In the genomic region with DNA sequence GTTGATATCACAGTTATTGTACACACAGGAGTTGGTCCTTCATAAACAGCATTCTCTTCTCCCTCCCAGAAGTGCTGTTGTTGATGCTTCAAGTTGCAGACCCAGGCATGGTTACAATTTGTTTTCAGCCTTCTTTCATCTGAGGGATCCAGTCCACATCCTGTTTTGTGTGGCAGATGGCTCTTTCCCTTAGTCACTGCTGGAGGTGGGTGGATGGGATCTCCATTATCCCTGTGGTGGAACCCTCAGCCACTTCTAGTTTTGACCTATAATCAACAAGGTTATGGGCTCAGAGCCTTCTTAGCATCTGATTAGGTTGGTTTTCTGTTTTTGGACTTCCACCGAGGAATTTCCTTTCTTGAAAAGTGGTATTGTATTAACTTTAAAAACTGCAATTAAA, we compare ENCODE assay signal across 1 cellular context.
TF ChIP-seq lines count a peak whose summit lies in the region.

No MANE protein-coding gene starts in this region.

TF ChIP-seq in K562, 482 proteins besides CTCF, POLR2A, EP300 and RAD21 (continued from another document):
- TF ChIP-seq SFPQ (IDR thresholded peaks at IDR 0.05; ENCODE audit: low read depth, low read length): no peak
- TF ChIP-seq NELFE (IDR thresholded peaks at IDR 0.05; ENCODE audit: insufficient read depth, insufficient read length): no peak
- no peak for TF ChIP-seq MAX (CRISPR knock-in tag; IDR thresholded peaks at IDR 0.05)
- TF ChIP-seq TRIM24 (IDR thresholded peaks at IDR 0.05): peak in 1 of 2 experiments; percentile 46; a peak in 1 of 4 replicates
- peak in 1 of 2 experiments; percentile 37; a peak in 1 of 4 replicates for TF ChIP-seq RCOR1 (IDR thresholded peaks at IDR 0.05; ENCODE audit: borderline replicate concordance in 1 of 2, low read depth in 2 of 2, low read length in 2 of 2)
- TF ChIP-seq, protein P1, sequence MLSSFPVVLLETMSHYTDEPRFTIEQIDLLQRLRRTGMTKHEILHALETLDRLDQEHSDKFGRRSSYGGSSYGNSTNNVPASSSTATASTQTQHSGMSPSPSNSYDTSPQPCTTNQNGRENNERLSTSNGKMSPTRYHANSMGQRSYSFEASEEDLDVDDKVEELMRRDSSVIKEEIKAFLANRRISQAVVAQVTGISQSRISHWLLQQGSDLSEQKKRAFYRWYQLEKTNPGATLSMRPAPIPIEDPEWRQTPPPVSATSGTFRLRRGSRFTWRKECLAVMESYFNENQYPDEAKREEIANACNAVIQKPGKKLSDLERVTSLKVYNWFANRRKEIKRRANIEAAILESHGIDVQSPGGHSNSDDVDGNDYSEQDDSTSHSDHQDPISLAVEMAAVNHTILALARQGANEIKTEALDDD (IDR thresholded peaks at IDR 0.05): peak; percentile 33; the same call in 1 of the 2 replicates
- no peak for TF ChIP-seq POLR3A (IDR thresholded peaks at IDR 0.05; ENCODE audit: borderline replicate concordance, extremely low read depth, insufficient read depth, insufficient read length)
- TF ChIP-seq EGR1 (conservative IDR thresholded peaks at IDR 0.05): peak; percentile 71
- peak; percentile 3; the same call in 1 of the 2 replicates for TF ChIP-seq ZNF316 (IDR thresholded peaks at IDR 0.05)
- no peak for TF ChIP-seq PHF20 (IDR thresholded peaks at IDR 0.05; ENCODE audit: partially characterized antibody)
- no peak for TF ChIP-seq NR2C1 (IDR thresholded peaks at IDR 0.05)
- TF ChIP-seq NR2C1 (tag; IDR thresholded peaks at IDR 0.05): no peak
- TF ChIP-seq SMAD1 (IDR thresholded peaks at IDR 0.05; ENCODE audit: low read depth, low read length, partially characterized antibody): no peak
- no peak for TF ChIP-seq HDAC2 (IDR thresholded peaks at IDR 0.05)
- TF ChIP-seq CHD1 (IDR thresholded peaks at IDR 0.05; ENCODE audit: low read length): no peak
- no peak; a peak in 1 of 4 replicates for TF ChIP-seq MNT (conservative IDR thresholded peaks at IDR 0.05)
- TF ChIP-seq ZHX1 (conservative IDR thresholded peaks at IDR 0.05; ENCODE audit: low read length): no peak
- TF ChIP-seq, protein P2, sequence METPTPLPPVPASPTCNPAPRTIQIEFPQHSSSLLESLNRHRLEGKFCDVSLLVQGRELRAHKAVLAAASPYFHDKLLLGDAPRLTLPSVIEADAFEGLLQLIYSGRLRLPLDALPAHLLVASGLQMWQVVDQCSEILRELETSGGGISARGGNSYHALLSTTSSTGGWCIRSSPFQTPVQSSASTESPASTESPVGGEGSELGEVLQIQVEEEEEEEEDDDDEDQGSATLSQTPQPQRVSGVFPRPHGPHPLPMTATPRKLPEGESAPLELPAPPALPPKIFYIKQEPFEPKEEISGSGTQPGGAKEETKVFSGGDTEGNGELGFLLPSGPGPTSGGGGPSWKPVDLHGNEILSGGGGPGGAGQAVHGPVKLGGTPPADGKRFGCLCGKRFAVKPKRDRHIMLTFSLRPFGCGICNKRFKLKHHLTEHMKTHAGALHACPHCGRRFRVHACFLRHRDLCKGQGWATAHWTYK (CRISPR knock-in tag; IDR thresholded peaks at IDR 0.05): no peak
- peak; percentile 91 for TF ChIP-seq NFE2 (IDR thresholded peaks at IDR 0.05; ENCODE audit: low read depth)
- 0 out of 2 replicates have a peak, but pooled peaks have one; percentile 42 for TF ChIP-seq ZNF592 (IDR thresholded peaks at IDR 0.05)
- peak; percentile 3; the same call in 1 of the 2 replicates for TF ChIP-seq MAFF (IDR thresholded peaks at IDR 0.05; ENCODE audit: low read length)
- TF ChIP-seq EHMT2 (IDR thresholded peaks at IDR 0.05): 0 out of 2 replicates have a peak, but pooled peaks have one; percentile 17
- peak; percentile 61; the same call in 1 of the 2 replicates for TF ChIP-seq CC2D1A (IDR thresholded peaks at IDR 0.05)
- no peak for TF ChIP-seq SRSF9 (IDR thresholded peaks at IDR 0.05; ENCODE audit: borderline replicate concordance, low read depth, low read length)
- peak; percentile 52 for TF ChIP-seq CBFA2T3 (IDR thresholded peaks at IDR 0.05)
- TF ChIP-seq CTBP1 (IDR thresholded peaks at IDR 0.05; ENCODE audit: borderline replicate concordance): 0 out of 2 replicates have a peak, but pooled peaks have one; percentile 20
- TF ChIP-seq NUFIP1 (IDR thresholded peaks at IDR 0.05; ENCODE audit: partially characterized antibody): no peak
- peak; percentile 28; the same call in 1 of the 2 replicates for TF ChIP-seq TEAD4 (IDR thresholded peaks at IDR 0.05; ENCODE audit: low read length)
- TF ChIP-seq TEAD4 (CRISPR knock-in tag; IDR thresholded peaks at IDR 0.05; ENCODE audit: borderline replicate concordance): no peak
- TF ChIP-seq ZNF263 (CRISPR knock-in tag; IDR thresholded peaks at IDR 0.05; ENCODE audit: borderline replicate concordance): no peak
- TF ChIP-seq MAFK (IDR thresholded peaks at IDR 0.05; ENCODE audit: low read length): 0 out of 2 replicates have a peak, but pooled peaks have one; percentile 33
- TF ChIP-seq SMARCA5 (IDR thresholded peaks at IDR 0.05): no peak
- peak; percentile 21; the same call in 1 of the 2 replicates for TF ChIP-seq ARID1B (IDR thresholded peaks at IDR 0.05)
- no peak for TF ChIP-seq RFX7 (CRISPR knock-in tag; IDR thresholded peaks at IDR 0.05)
- TF ChIP-seq C11orf30 (IDR thresholded peaks at IDR 0.05; ENCODE audit: low read depth): peak; percentile 33; the same call in 1 of the 2 replicates
- no peak for TF ChIP-seq ZNF239 (CRISPR knock-in tag; IDR thresholded peaks at IDR 0.05)
- 0 out of 2 replicates have a peak, but pooled peaks have one; percentile 50 for TF ChIP-seq SPI1 (IDR thresholded peaks at IDR 0.05; ENCODE audit: borderline replicate concordance, low read depth, low read length)
- no peak for TF ChIP-seq ZNF780A (CRISPR knock-in tag; IDR thresholded peaks at IDR 0.05)
- TF ChIP-seq, protein P3, sequence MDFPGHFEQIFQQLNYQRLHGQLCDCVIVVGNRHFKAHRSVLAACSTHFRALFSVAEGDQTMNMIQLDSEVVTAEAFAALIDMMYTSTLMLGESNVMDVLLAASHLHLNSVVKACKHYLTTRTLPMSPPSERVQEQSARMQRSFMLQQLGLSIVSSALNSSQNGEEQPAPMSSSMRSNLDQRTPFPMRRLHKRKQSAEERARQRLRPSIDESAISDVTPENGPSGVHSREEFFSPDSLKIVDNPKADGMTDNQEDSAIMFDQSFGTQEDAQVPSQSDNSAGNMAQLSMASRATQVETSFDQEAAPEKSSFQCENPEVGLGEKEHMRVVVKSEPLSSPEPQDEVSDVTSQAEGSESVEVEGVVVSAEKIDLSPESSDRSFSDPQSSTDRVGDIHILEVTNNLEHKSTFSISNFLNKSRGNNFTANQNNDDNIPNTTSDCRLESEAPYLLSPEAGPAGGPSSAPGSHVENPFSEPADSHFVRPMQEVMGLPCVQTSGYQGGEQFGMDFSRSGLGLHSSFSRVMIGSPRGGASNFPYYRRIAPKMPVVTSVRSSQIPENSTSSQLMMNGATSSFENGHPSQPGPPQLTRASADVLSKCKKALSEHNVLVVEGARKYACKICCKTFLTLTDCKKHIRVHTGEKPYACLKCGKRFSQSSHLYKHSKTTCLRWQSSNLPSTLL (IDR thresholded peaks at IDR 0.05): 0 out of 2 replicates have a peak, but pooled peaks have one; percentile 27
- no peak for TF ChIP-seq TOE1 (IDR thresholded peaks at IDR 0.05; ENCODE audit: borderline replicate concordance)
- no peak for TF ChIP-seq TOE1 (CRISPR knock-in tag; IDR thresholded peaks at IDR 0.05; ENCODE audit: borderline replicate concordance, low read depth)
- TF ChIP-seq, protein P4, sequence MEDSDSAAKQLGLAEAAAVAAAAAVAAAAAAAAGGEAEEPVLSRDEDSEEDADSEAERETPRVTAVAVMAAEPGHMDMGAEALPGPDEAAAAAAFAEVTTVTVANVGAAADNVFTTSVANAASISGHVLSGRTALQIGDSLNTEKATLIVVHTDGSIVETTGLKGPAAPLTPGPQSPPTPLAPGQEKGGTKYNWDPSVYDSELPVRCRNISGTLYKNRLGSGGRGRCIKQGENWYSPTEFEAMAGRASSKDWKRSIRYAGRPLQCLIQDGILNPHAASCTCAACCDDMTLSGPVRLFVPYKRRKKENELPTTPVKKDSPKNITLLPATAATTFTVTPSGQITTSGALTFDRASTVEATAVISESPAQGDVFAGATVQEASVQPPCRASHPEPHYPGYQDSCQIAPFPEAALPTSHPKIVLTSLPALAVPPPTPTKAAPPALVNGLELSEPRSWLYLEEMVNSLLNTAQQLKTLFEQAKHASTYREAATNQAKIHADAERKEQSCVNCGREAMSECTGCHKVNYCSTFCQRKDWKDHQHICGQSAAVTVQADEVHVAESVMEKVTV (CRISPR knock-in tag; IDR thresholded peaks at IDR 0.05): no peak
